8 cellular contexts compared by ENCODE assay signal in genomic region chr5:1523480-1523792, GRCh38. TPM values are rescaled to one million over a fixed set of nuclear protein-coding genes. Genes with fewer than 3 reads are reported as not detected.
A peak's percentile ranks its signal among the peaks of the same experiment; 100 is the strongest.
DNase-seq lines count a peak whose midpoint lies in the region; ATAC-seq and TF ChIP-seq lines count a peak whose summit lies in the region.

No MANE protein-coding gene starts in this region.

- no peaks in the 10 kb centered on the region for H3K9me3 ChIP-seq in RWPE2 (ENCODE audit: severe bottlenecking)
- no peaks in the 10 kb centered on the region for H3K9me3 ChIP-seq in skeletal muscle satellite cell (replicated peaks; ENCODE audit: low read length)

- peak overlapping the region; percentile 61 for H3K27ac ChIP-seq in RWPE2 (ENCODE audit: poor library complexity, severe bottlenecking)

- TF ChIP-seq CTCF in RWPE2 (IDR thresholded peaks at IDR 0.05; ENCODE audit: poor library complexity, severe bottlenecking) (no peak), foreskin fibroblast (IDR thresholded peaks at IDR 0.05; ENCODE audit: low read depth, low read length) (no peak)

- H3K36me3 ChIP-seq in RWPE2 (ENCODE audit: low read depth) (peaks cover 32% of the 10 kb centered on the region), skeletal muscle satellite cell (ENCODE audit: insufficient read depth, low read length) (peaks cover 10% of the 10 kb centered on the region)

- peak overlapping the region; percentile 100 for H3K4me3 ChIP-seq in RWPE2 (ENCODE audit: severe bottlenecking)
- peak overlapping the region; percentile 73 to 79 for H3K4me3 ChIP-seq in foreskin fibroblast (ENCODE audit: low read depth in 1 of 2, low read length in 2 of 2)
- H3K4me3 ChIP-seq in skeletal muscle satellite cell (ENCODE audit: low read length): peak overlapping the region; percentile 97

- peak overlapping the region; percentile 72 for H3K9ac ChIP-seq in skeletal muscle satellite cell (ENCODE audit: low read depth, low read length)

- peak; percentile 26 for DNase-seq in activated effector memory CD4-positive, alpha-beta T cell treated with Interleukin-2 at 50 U/mL for 16 hours
- no peak for DNase-seq in activated effector memory CD4-positive, alpha-beta T cell treated with anti-CD3 and anti-CD28 coated beads, Interleukin-2, amount 50 U/mL, for 16 hours
- DNase-seq in RWPE2 (ENCODE audit: low spot score) (peak; percentile 43), foreskin fibroblast (peak in 1 of 2 donors; percentile 45), NCI-H2196 (lab: John Stamatoyannopoulos, UW; ENCODE audit: unreplicated experiment) (no peak), HPDE6-E6E7 (ENCODE audit: extremely low spot score) (no peak)

- H3K4me2 ChIP-seq in skeletal muscle satellite cell (ENCODE audit: low read length): peak overlapping the region; percentile 90

- H3K4me1 ChIP-seq in RWPE2 (ENCODE audit: insufficient read depth, poor library complexity, severe bottlenecking) (no peaks in the 10 kb centered on the region), skeletal muscle satellite cell (ENCODE audit: control insufficient read depth, insufficient read depth, low read length) (peaks cover 19% of the 10 kb centered on the region)

- ATAC-seq in HG02870 (IDR thresholded peaks at IDR 0.05; ENCODE audit: unreplicated experiment) (peak; percentile 13), RWPE2 (ENCODE audit: low read depth) (no peak)

- H3K27me3 ChIP-seq in RWPE2 (ENCODE audit: insufficient read depth, poor library complexity, severe bottlenecking): no peaks in the 10 kb centered on the region
- peaks cover 18% of the 10 kb centered on the region for H3K27me3 ChIP-seq in skeletal muscle satellite cell (ENCODE audit: control insufficient read depth, insufficient read depth, low read length)

RNA-seq across cellular contexts. Expression of gene LPCAT1, which starts 0.3 kb away (rescaled TPM):
- 54.4 and 55.5 TPM in 2 replicates for total RNA-seq in skeletal muscle satellite cell (2012; rRNA removed)

Comparison
In these comparisons a context has a peak if more than half of its experiments do, and no peak if none do; other contexts are left out.
1. DNase-seq: peak in activated effector memory CD4-positive, alpha-beta T cell treated with Interleukin-2 at 50 U/mL for 16 hours (single experiment) and RWPE2 (single experiment); none in activated effector memory CD4-positive, alpha-beta T cell treated with anti-CD3 and anti-CD28 coated beads, Interleukin-2, amount 50 U/mL, for 16 hours (single experiment), NCI-H2196 (single experiment) and HPDE6-E6E7 (single experiment).
2. Peak in every context shown above with its lines, with median percentiles within 50 percentile points of each other: H3K4me3 ChIP-seq.